In genomic region chr12:65156366-65156831, GRCh38 we compare ENCODE assay signal across 8 cellular contexts.
A peak's percentile ranks its signal among the peaks of the same experiment; 100 is the strongest.
DNase-seq lines count a peak whose midpoint lies in the region; ATAC-seq lines count a peak whose summit lies in the region.

No MANE protein-coding gene starts in this region.

- DNase-seq in DMS153 (lab: John Stamatoyannopoulos, UW) (peak; percentile 26), DMS153 treated with DMSO at 0.1 percent for 48 hours (lab: John Stamatoyannopoulos, UW; ENCODE audit: unreplicated experiment) (no peak), NCI-H69 (lab: John Stamatoyannopoulos, UW) (peak; percentile 8), globus pallidus (ENCODE audit: low spot score) (peak; percentile 15), NCI-H2029 treated with DMSO at 0.1 percent for 48 hours (lab: John Stamatoyannopoulos, UW) (no peak), COLO668 (lab: John Stamatoyannopoulos, UW; ENCODE audit: unreplicated experiment) (no peak)
- DNase-seq in NK-92 treated with Interleukin-12 subunit alpha and Interleukin-12 subunit beta, amount 100 ng/mL, for 24 hours (lab: John Stamatoyannopoulos, UW) = no peak

- ATAC-seq in HG02678 (IDR thresholded peaks at IDR 0.05; ENCODE audit: unreplicated experiment) = peak; percentile 85

Comparison
In these comparisons a context has a peak if more than half of its experiments do, and no peak if none do; other contexts are left out.
1. DNase-seq: peak in DMS153 (single experiment), NCI-H69 (single experiment) and globus pallidus (single experiment); none in DMS153 treated with DMSO at 0.1 percent for 48 hours (single experiment), NCI-H2029 treated with DMSO at 0.1 percent for 48 hours (single experiment), COLO668 (single experiment) and NK-92 treated with Interleukin-12 subunit alpha and Interleukin-12 subunit beta, amount 100 ng/mL, for 24 hours (single experiment).